Comparison of ENCODE assay signal across 2 cellular contexts in the genomic region with DNA sequence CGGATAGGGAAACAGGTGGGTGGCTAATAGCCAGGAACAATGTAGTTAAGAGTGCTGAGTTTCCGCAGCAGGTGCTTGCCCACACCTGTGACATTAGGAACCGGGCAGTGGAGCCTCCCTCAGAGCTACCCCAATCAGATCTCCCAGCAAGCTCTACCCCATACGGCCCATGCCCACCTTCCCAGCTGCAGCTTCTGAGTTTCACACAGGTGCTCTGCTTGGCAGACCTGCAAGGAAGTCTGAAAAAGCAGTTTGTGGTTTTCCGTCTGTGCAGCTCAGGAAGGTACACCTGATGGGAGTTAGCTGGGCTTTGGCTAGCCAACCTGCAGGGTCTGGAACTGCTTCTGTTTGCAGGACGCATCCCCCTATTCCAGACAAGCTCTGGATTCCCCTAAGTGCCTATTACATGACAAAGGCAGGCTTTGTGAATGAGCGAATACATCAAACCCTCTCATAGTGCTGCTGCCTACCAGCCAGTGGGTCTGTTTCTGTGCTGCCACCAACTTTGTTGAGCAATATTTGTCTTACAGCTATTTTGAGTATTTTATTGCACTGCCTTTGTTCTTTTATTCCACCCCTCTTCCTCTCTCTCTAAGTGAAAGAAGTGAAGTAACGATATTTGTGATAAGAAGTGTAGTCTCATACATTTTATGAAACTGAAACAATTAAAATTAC.
TF ChIP-seq lines count a peak whose summit lies in the region.

No MANE protein-coding gene starts in this region.

TF ChIP-seq in GM23338, 12 proteins besides CTCF, POLR2A, EP300 and RAD21:
- TF ChIP-seq EZH2phosphoT487 (IDR thresholded peaks at IDR 0.05; ENCODE audit: unreplicated experiment) (no peak), ZNF331 (CRISPR knock-in tag; IDR thresholded peaks at IDR 0.05; ENCODE audit: low read depth) (no peak), ZNF114 (CRISPR knock-in tag; IDR thresholded peaks at IDR 0.05) (no peak), POLR2AphosphoS5 (IDR thresholded peaks at IDR 0.05; ENCODE audit: low read depth) (no peak), EZH2 (IDR thresholded peaks at IDR 0.05; ENCODE audit: low read depth, unreplicated experiment) (no peak), NANOG (IDR thresholded peaks at IDR 0.05; ENCODE audit: borderline replicate concordance) (no peak)
- TF ChIP-seq, protein P1, sequence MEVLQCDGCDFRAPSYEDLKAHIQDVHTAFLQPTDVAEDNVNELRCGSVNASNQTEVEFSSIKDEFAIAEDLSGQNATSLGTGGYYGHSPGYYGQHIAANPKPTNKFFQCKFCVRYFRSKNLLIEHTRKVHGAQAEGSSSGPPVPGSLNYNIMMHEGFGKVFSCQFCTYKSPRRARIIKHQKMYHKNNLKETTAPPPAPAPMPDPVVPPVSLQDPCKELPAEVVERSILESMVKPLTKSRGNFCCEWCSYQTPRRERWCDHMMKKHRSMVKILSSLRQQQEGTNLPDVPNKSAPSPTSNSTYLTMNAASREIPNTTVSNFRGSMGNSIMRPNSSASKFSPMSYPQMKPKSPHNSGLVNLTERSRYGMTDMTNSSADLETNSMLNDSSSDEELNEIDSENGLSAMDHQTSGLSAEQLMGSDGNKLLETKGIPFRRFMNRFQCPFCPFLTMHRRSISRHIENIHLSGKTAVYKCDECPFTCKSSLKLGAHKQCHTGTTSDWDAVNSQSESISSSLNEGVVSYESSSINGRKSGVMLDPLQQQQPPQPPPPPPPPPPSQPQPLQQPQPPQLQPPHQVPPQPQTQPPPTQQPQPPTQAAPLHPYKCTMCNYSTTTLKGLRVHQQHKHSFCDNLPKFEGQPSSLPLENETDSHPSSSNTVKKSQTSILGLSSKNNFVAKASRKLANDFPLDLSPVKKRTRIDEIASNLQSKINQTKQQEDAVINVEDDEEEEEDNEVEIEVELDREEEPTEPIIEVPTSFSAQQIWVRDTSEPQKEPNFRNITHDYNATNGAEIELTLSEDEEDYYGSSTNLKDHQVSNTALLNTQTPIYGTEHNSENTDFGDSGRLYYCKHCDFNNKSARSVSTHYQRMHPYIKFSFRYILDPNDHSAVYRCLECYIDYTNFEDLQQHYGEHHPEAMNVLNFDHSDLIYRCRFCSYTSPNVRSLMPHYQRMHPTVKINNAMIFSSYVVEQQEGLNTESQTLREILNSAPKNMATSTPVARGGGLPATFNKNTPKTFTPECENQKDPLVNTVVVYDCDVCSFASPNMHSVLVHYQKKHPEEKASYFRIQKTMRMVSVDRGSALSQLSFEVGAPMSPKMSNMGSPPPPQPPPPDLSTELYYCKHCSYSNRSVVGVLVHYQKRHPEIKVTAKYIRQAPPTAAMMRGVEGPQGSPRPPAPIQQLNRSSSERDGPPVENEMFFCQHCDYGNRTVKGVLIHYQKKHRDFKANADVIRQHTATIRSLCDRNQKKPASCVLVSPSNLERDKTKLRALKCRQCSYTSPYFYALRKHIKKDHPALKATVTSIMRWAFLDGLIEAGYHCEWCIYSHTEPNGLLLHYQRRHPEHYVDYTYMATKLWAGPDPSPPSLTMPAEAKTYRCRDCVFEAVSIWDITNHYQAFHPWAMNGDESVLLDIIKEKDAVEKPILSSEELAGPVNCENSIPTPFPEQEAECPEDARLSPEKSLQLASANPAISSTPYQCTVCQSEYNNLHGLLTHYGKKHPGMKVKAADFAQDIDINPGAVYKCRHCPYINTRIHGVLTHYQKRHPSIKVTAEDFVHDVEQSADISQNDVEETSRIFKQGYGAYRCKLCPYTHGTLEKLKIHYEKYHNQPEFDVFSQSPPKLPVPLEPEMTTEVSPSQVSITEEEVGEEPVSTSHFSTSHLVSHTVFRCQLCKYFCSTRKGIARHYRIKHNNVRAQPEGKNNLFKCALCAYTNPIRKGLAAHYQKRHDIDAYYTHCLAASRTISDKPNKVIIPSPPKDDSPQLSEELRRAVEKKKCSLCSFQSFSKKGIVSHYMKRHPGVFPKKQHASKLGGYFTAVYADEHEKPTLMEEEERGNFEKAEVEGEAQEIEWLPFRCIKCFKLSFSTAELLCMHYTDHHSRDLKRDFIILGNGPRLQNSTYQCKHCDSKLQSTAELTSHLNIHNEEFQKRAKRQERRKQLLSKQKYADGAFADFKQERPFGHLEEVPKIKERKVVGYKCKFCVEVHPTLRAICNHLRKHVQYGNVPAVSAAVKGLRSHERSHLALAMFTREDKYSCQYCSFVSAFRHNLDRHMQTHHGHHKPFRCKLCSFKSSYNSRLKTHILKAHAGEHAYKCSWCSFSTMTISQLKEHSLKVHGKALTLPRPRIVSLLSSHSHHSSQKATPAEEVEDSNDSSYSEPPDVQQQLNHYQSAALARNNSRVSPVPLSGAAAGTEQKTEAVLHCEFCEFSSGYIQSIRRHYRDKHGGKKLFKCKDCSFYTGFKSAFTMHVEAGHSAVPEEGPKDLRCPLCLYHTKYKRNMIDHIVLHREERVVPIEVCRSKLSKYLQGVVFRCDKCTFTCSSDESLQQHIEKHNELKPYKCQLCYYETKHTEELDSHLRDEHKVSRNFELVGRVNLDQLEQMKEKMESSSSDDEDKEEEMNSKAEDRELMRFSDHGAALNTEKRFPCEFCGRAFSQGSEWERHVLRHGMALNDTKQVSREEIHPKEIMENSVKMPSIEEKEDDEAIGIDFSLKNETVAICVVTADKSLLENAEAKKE (CRISPR knock-in tag; IDR thresholded peaks at IDR 0.05): no peak

TF ChIP-seq in H1, 55 proteins besides CTCF, POLR2A, EP300 and RAD21:
- TF ChIP-seq HDAC2 (IDR thresholded peaks at IDR 0.05; ENCODE audit: borderline replicate concordance in 1 of 2, low read depth in 2 of 2, low read length in 2 of 2) (no peak), POLR2AphosphoS5 (IDR thresholded peaks at IDR 0.05; ENCODE audit: low read depth, low read length) (peak; percentile 54), TAF7 (optimal IDR thresholded peaks at IDR 0.05; ENCODE audit: borderline replicate concordance, low read depth, low read length) (no peak), CHD1 (IDR thresholded peaks at IDR 0.05; ENCODE audit: low read depth, low read length) (no peak), CEBPB (IDR thresholded peaks at IDR 0.05; ENCODE audit: low read depth, low read length) (peak; percentile 49; the same call in 1 of the 2 replicates), JUN (IDR thresholded peaks at IDR 0.05; ENCODE audit: low read depth, low read length) (no peak), TBP (IDR thresholded peaks at IDR 0.05; ENCODE audit: low read depth, low read length) (no peak), EZH2 (IDR thresholded peaks at IDR 0.05; ENCODE audit: low read depth, low read length, severe bottlenecking) (no peak), TCF12 (IDR thresholded peaks at IDR 0.05; ENCODE audit: low read depth, low read length) (peak; percentile 92), SRF (IDR thresholded peaks at IDR 0.05; ENCODE audit: low read depth, low read length) (no peak), POU5F1 (IDR thresholded peaks at IDR 0.05; ENCODE audit: low read depth, low read length) (peak; percentile 43; the same call in 1 of the 2 replicates), SP1 (IDR thresholded peaks at IDR 0.05; ENCODE audit: low read depth, low read length) (no peak)
